In genomic region chr12:65194949-65195348, GRCh38 we compare ENCODE assay signal across 29 cellular contexts.
"Had no signal": no experiment of that assay in that cellular context is flagged by ENCODE, and none has a peak within 500 bp of the region (broad histone marks: within the 10 kb centered on the region; RNA-seq: fewer than 3 reads in every experiment).

No MANE protein-coding gene starts in this region.

- H3K4me3 ChIP-seq: ascending aorta, body of pancreas, Peyer's patch, SJSA1 had no signal

- ATAC-seq: activated CD8-positive, alpha-beta memory T cell treated with anti-CD3 and anti-CD28 coated beads, Interleukin-2, amount 10 ng/mL, durations not matched to agents 7 days and 5 days; activated naive CD4-positive, alpha-beta T cell treated with anti-CD3 and anti-CD28 coated beads, Interleukin-2, amount 50 U/mL, for 72 hours; activated naive CD8-positive, alpha-beta T cell treated with anti-CD3 and anti-CD28 coated beads, Interleukin-2, amount 50 U/mL, for 24 hours; activated T-cell treated with anti-CD3 and anti-CD28 coated beads, Interleukin-2, amount 50 U/mL, for 4 hours; body of pancreas; SK-N-SH treated with all-trans-retinoic acid at 6 μM for 48 hours had no signal

- H3K27ac Mint-ChIP-seq: activated B cell treated with CpG ODN at 0.5 μM for 24 hours; activated CD4-positive, alpha-beta T cell treated with anti-CD3 and anti-CD28 coated beads, Interleukin-2, amount 10 ng/mL, durations not matched to agents 24 days and 14 days; activated CD8-positive, alpha-beta memory T cell treated with anti-CD3 and anti-CD28 coated beads, Interleukin-2, amount 10 ng/mL, durations not matched to agents 7 days and 5 days; activated naive CD8-positive, alpha-beta T cell treated with anti-CD3 and anti-CD28 coated beads, Interleukin-2, amount 50 U/mL, for 24 hours; T-helper 2 cell treated with Interferon-gamma antibody and Interleukin-4, amounts not matched to agents 5 μg/mL and 100 μg/mL, for 36 hours had no signal

- H3K27me3 ChIP-seq: ascending aorta, body of pancreas, Peyer's patch, SJSA1 had no signal

- H3K4me3 Mint-ChIP-seq: activated B cell treated with CpG ODN at 0.5 μM for 24 hours; activated CD4-positive, alpha-beta T cell treated with anti-CD3 and anti-CD28 coated beads, Interleukin-2, amount 10 ng/mL, durations not matched to agents 24 days and 14 days; activated CD8-positive, alpha-beta memory T cell treated with anti-CD3 and anti-CD28 coated beads, Interleukin-2, amount 10 ng/mL, durations not matched to agents 7 days and 5 days; activated naive CD8-positive, alpha-beta T cell treated with anti-CD3 and anti-CD28 coated beads, Interleukin-2, amount 50 U/mL, for 24 hours; activated T-cell treated with anti-CD3 and anti-CD28 coated beads, Interleukin-2, amount 50 U/mL, for 4 hours; T-helper 2 cell treated with Interferon-gamma antibody and Interleukin-4, amounts not matched to agents 5 μg/mL and 100 μg/mL, for 36 hours had no signal

- H3K36me3 ChIP-seq: ascending aorta, Peyer's patch, SJSA1 had no signal

- H3K9me3 ChIP-seq: body of pancreas, Peyer's patch, SJSA1 had no signal

- DNase-seq: activated B cell treated with CpG ODN at 0.5 μM for 24 hours; activated CD4-positive, alpha-beta T cell treated with anti-CD3 and anti-CD28 coated beads for 1 hour; activated CD4-positive, alpha-beta T cell treated with anti-CD3 and anti-CD28 coated beads, Interleukin-2, amount 10 ng/mL, durations not matched to agents 24 days and 14 days; activated CD4-positive, alpha-beta T cell treated with anti-CD3 and anti-CD28 coated beads, Interleukin-2, amount 50 U/mL, for 48 hours; activated CD8-positive, alpha-beta memory T cell treated with anti-CD3 and anti-CD28 coated beads, Interleukin-2, amount 10 ng/mL, durations not matched to agents 7 days and 5 days; activated effector memory CD4-positive, alpha-beta T cell treated with anti-CD3 and anti-CD28 coated beads, Interleukin-2, amount 50 U/mL, for 16 hours; activated naive CD4-positive, alpha-beta T cell treated with Interleukin-2 at 50 U/mL for 16 hours; activated naive CD8-positive, alpha-beta T cell treated with anti-CD3 and anti-CD28 coated beads, Interleukin-2, amount 50 U/mL, for 24 hours; activated T-cell treated with anti-CD3 and anti-CD28 coated beads, Interleukin-2, amount 50 U/mL, for 4 hours; amniotic stem cell; body of pancreas; central memory CD4-positive, alpha-beta T cell; Kasumi-1; NCI-H1092; NCI-H1417; NCI-H1930; NCI-H2171; NCI-H226; NCI-H526; NCI-H774; Peyer's patch; SHP77; SW 1271 had no signal

- H3K27ac ChIP-seq: body of pancreas, Peyer's patch, RWPE1, SJSA1 had no signal

- H3K27me3 Mint-ChIP-seq: activated B cell treated with CpG ODN at 0.5 μM for 24 hours; activated CD4-positive, alpha-beta T cell treated with anti-CD3 and anti-CD28 coated beads, Interleukin-2, amount 10 ng/mL, durations not matched to agents 24 days and 14 days; activated CD8-positive, alpha-beta memory T cell treated with anti-CD3 and anti-CD28 coated beads, Interleukin-2, amount 10 ng/mL, durations not matched to agents 7 days and 5 days; activated naive CD8-positive, alpha-beta T cell treated with anti-CD3 and anti-CD28 coated beads, Interleukin-2, amount 50 U/mL, for 24 hours had no signal
